ENCODE assay signal across 1 cellular context in genomic region chr9:69759478-69760277, GRCh38.
A peak's percentile ranks its signal among the peaks of the same experiment; 100 is the strongest.
TF ChIP-seq lines count a peak whose summit lies in the region.

TSS of gene PTAR1 (minus strand) at chr9:69760011. CDS start at chr9:69759938, 73 bp downstream.

TF ChIP-seq in HEK293, 187 proteins besides CTCF, POLR2A, EP300 and RAD21 (continued from another document and continues in another):
- TF ChIP-seq ZNF701 (tag by site-specific recombination; IDR thresholded peaks at IDR 0.05) = no peak
- TF ChIP-seq ZNF664 (tag by site-specific recombination; IDR thresholded peaks at IDR 0.05) = no peak
- no peak for TF ChIP-seq IKZF3 (tag by site-specific recombination; IDR thresholded peaks at IDR 0.05)
- TF ChIP-seq ZNF37A (tag by site-specific recombination; IDR thresholded peaks at IDR 0.05) = no peak
- no peak for TF ChIP-seq ZNF660 (tag by site-specific recombination; IDR thresholded peaks at IDR 0.05)
- TF ChIP-seq ZNF132 (tag by site-specific recombination; IDR thresholded peaks at IDR 0.05; ENCODE audit: borderline replicate concordance) = no peak
- no peak for TF ChIP-seq ZNF266 (tag by site-specific recombination; IDR thresholded peaks at IDR 0.05; ENCODE audit: low read depth)
- no peak for TF ChIP-seq ZNF707 (tag by site-specific recombination; IDR thresholded peaks at IDR 0.05)
- TF ChIP-seq ZNF239 (tag by site-specific recombination; IDR thresholded peaks at IDR 0.05) = no peak
- TF ChIP-seq ZNF214 (tag by site-specific recombination; IDR thresholded peaks at IDR 0.05; ENCODE audit: borderline replicate concordance) = no peak
- TF ChIP-seq REPIN1 (tag by site-specific recombination; IDR thresholded peaks at IDR 0.05; ENCODE audit: low read depth) = no peak
- no peak for TF ChIP-seq ZNF645 (tag by site-specific recombination; IDR thresholded peaks at IDR 0.05)
- no peak for TF ChIP-seq ZNF26 (tag by site-specific recombination; IDR thresholded peaks at IDR 0.05)
- no peak for TF ChIP-seq ZNF223 (tag by site-specific recombination; IDR thresholded peaks at IDR 0.05)
- no peak for TF ChIP-seq ZSCAN4 (tag by site-specific recombination; IDR thresholded peaks at IDR 0.05)
- TF ChIP-seq ZNF324 (tag by site-specific recombination; IDR thresholded peaks at IDR 0.05) = peak; percentile 60; the same call in 1 of the 2 replicates
- TF ChIP-seq YY1 (tag by site-specific recombination; IDR thresholded peaks at IDR 0.05) = peak; percentile 75
- TF ChIP-seq ZNF777 (tag by site-specific recombination; IDR thresholded peaks at IDR 0.05; ENCODE audit: borderline replicate concordance) = no peak
- TF ChIP-seq ZNF23 (tag by site-specific recombination; IDR thresholded peaks at IDR 0.05; ENCODE audit: borderline replicate concordance) = no peak
- no peak for TF ChIP-seq ZNF549 (tag by site-specific recombination; IDR thresholded peaks at IDR 0.05)
- TF ChIP-seq ZNF211 (tag by site-specific recombination; IDR thresholded peaks at IDR 0.05; ENCODE audit: low read depth) = no peak
- no peak for TF ChIP-seq ZNF488 (tag by site-specific recombination; IDR thresholded peaks at IDR 0.05)
- TF ChIP-seq GFI1B (tag by site-specific recombination; IDR thresholded peaks at IDR 0.05) = no peak
- TF ChIP-seq ELK4 (IDR thresholded peaks at IDR 0.05; ENCODE audit: borderline replicate concordance, low read depth, low read length) = no peak
- no peak for TF ChIP-seq PATZ1 (tag by site-specific recombination; IDR thresholded peaks at IDR 0.05)
- peak; percentile 84 for TF ChIP-seq ZBTB26 (tag by site-specific recombination; optimal IDR thresholded peaks at IDR 0.05)
- TF ChIP-seq ZNF76 (tag by site-specific recombination; IDR thresholded peaks at IDR 0.05; ENCODE audit: borderline replicate concordance, low read depth) = peak; percentile 34; the same call in 1 of the 2 replicates
- TF ChIP-seq ZXDB (tag by site-specific recombination; IDR thresholded peaks at IDR 0.05) = no peak
- no peak for TF ChIP-seq ZNF404 (tag by site-specific recombination; IDR thresholded peaks at IDR 0.05)
- no peak for TF ChIP-seq ZNF426 (tag by site-specific recombination; IDR thresholded peaks at IDR 0.05)
- TF ChIP-seq HOXC10 (CRISPR knock-in tag; IDR thresholded peaks at IDR 0.05) = no peak
- TF ChIP-seq ZFP41 (tag by site-specific recombination; IDR thresholded peaks at IDR 0.05; ENCODE audit: borderline replicate concordance) = no peak
- TF ChIP-seq MYNN (tag by site-specific recombination; IDR thresholded peaks at IDR 0.05; ENCODE audit: borderline replicate concordance) = no peak
- no peak for TF ChIP-seq HOXA7 (CRISPR knock-in tag; IDR thresholded peaks at IDR 0.05; ENCODE audit: borderline replicate concordance)
- TF ChIP-seq ZBTB44 (tag by site-specific recombination; IDR thresholded peaks at IDR 0.05) = no peak
- TF ChIP-seq ZFP3 (tag by site-specific recombination; IDR thresholded peaks at IDR 0.05; ENCODE audit: low read depth) = no peak
- TF ChIP-seq KLF9 (tag by site-specific recombination; IDR thresholded peaks at IDR 0.05; ENCODE audit: low read depth) = 0 out of 2 replicates have a peak, but pooled peaks have one; percentile 22
- no peak for TF ChIP-seq ZNF423 (tag by site-specific recombination; IDR thresholded peaks at IDR 0.05)
- no peak for TF ChIP-seq ZNF654 (tag by site-specific recombination; IDR thresholded peaks at IDR 0.05; ENCODE audit: low read depth)
- TF ChIP-seq ZNF138 (tag by site-specific recombination; IDR thresholded peaks at IDR 0.05; ENCODE audit: borderline replicate concordance) = no peak
- TF ChIP-seq ZNF174 (tag by site-specific recombination; IDR thresholded peaks at IDR 0.05) = no peak
- no peak for TF ChIP-seq ZNF280C (tag by site-specific recombination; IDR thresholded peaks at IDR 0.05)
- TF ChIP-seq ZNF148 (tag by site-specific recombination; IDR thresholded peaks at IDR 0.05; ENCODE audit: borderline replicate concordance) = no peak
- TF ChIP-seq AEBP2 (tag by site-specific recombination; IDR thresholded peaks at IDR 0.05; ENCODE audit: borderline replicate concordance) = no peak
- no peak for TF ChIP-seq ZNF501 (tag by site-specific recombination; IDR thresholded peaks at IDR 0.05)
